In genomic region chr4:161280929-161281328, GRCh38 we compare ENCODE assay signal across 3 cellular contexts.
"Had no signal": no experiment of that assay in that cellular context is flagged by ENCODE, and none has a peak within 500 bp of the region (broad histone marks: within the 10 kb centered on the region; RNA-seq: fewer than 3 reads in every experiment).

No MANE protein-coding gene starts in this region.

- DNase-seq: GDM1, GF-D8 had no signal

- ATAC-seq: GM12878 had no signal

- H3K4me3 ChIP-seq: GM12878 had no signal
